In genomic region chr14:81936902-81937301, GRCh38 we compare ENCODE assay signal across 28 cellular contexts.
"Had no signal": no experiment of that assay in that cellular context is flagged by ENCODE, and none has a peak within 500 bp of the region (broad histone marks: within the 10 kb centered on the region; RNA-seq: fewer than 3 reads in every experiment).

No MANE protein-coding gene starts in this region.

- H3K9me3 ChIP-seq: colonic mucosa, esophagus muscularis mucosa, esophagus squamous epithelium, gastrocnemius medialis, gastroesophageal sphincter, heart left ventricle, heart right ventricle had no signal

- ATAC-seq: effector memory CD8-positive, alpha-beta T cell; esophagus mucosa; foreskin keratinocyte; gastrocnemius medialis; gastroesophageal sphincter; heart left ventricle; heart right ventricle had no signal

- H3K27me3 ChIP-seq: colonic mucosa, esophagus muscularis mucosa, esophagus squamous epithelium, foreskin keratinocyte, gastrocnemius medialis, gastroesophageal sphincter, heart left ventricle had no signal

- H3K27ac ChIP-seq: colonic mucosa, coronary artery, dorsolateral prefrontal cortex, epithelial cell of prostate, esophagus muscularis mucosa, esophagus squamous epithelium, foreskin keratinocyte, gastrocnemius medialis, gastroesophageal sphincter, heart left ventricle, heart right ventricle had no signal

- DNase-seq: colonic mucosa; cortex of kidney; dermis blood vessel endothelial cell; dorsolateral prefrontal cortex; effector CD4-positive, alpha-beta T cell; effector CD8-positive, alpha-beta T cell; effector memory CD4-positive, alpha-beta T cell; effector memory CD8-positive, alpha-beta T cell; endodermal cell; erythroblast; esophagus squamous epithelium; foreskin fibroblast; foreskin keratinocyte; foreskin melanocyte; gastrocnemius medialis; glutamatergic neuron; head of caudate nucleus; heart left ventricle; heart right ventricle had no signal

- H3K36me3 ChIP-seq: colonic mucosa, esophagus muscularis mucosa, esophagus squamous epithelium, gastrocnemius medialis, gastroesophageal sphincter, heart left ventricle, heart right ventricle had no signal

- FAIRE-seq: colon, endometrium, endothelial cell of umbilical vein, frontal cortex had no signal

- H3K4me1 ChIP-seq: colonic mucosa, esophagus muscularis mucosa, esophagus squamous epithelium, foreskin keratinocyte, gastrocnemius medialis, gastroesophageal sphincter, heart left ventricle, heart right ventricle had no signal

- H3K4me3 ChIP-seq: colonic mucosa, coronary artery, dorsolateral prefrontal cortex, esophagus muscularis mucosa, esophagus squamous epithelium, gastrocnemius medialis, gastroesophageal sphincter, heart left ventricle, heart right ventricle had no signal
